Comparison of ENCODE assay signal across 8 cellular contexts in the genomic region with DNA sequence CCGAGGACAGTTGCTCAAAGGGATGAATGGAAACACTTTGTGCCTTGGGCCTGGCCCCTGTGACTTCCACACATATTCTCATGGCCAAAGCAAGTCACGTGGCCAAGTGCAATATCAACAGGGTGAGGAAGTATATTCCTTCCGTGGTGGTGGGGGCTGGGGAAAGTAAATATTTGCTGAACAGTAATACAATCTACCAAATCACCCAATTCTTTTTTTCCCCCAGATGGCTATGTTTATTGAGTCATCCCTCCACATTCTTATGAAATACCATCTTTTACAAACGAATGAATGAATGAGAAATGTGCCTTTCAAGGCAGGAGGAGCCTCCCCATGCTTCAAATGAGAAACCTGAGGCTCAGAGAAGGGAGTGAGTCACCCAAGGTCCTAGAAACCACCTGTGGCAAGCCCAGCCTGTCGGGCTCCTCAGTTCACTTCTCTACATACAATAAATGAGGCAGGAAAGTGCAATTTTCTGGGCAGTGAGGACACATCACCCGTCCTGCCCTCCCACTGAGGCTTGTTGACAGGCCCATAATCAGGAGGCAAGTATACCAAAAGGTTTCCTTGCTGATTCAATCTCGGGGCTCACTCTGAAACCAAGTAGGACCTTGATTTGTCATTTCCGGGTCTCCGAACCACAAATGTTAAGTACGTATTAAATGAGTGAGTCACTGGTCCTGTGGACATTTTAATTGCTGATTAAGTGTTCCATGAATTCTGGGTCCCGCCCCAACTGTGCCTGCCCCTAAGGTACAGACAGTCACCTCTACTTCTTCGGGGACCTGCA. TPM values are rescaled to one million over a fixed set of nuclear protein-coding genes. Genes with fewer than 3 reads are reported as not detected.
A peak's percentile ranks its signal among the peaks of the same experiment; 100 is the strongest.
DNase-seq lines count a peak whose midpoint lies in the region; ATAC-seq, FAIRE-seq and TF ChIP-seq lines count a peak whose summit lies in the region.

No MANE protein-coding gene starts in this region.

- peak overlapping the region; percentile 65 for H3K4me3 Mint-ChIP-seq in memory B cell

- no peaks in the 10 kb centered on the region for H3K27me3 Mint-ChIP-seq in memory B cell

- DNase-seq in GM04504 (ENCODE audit: low read depth) (peak; percentile 94), NCI-H146 treated with DMSO at 0.1 percent for 48 hours (lab: John Stamatoyannopoulos, UW; ENCODE audit: unreplicated experiment) (peak; percentile 83), memory B cell (ENCODE audit: low spot score in 2 of 2) (peak in 1 of 2 donors; percentile 25), middle frontal gyrus (ENCODE audit: extremely low spot score, low spot score) (no peak), GM12892 (ENCODE audit: insufficient read length) (no peak)
- DNase-seq in activated CD4-positive, CD25-positive, alpha-beta regulatory T cell treated with anti-CD3 and anti-CD28 coated beads, Interleukin-2, amount 50 U/mL, for 16 hours (ENCODE audit: low read depth, low spot score), result peak; percentile 55
- DNase-seq in central memory CD4-positive, alpha-beta T cell, result peak; percentile 81
- peak; percentile 18 to 42 for DNase-seq in stimulated activated CD8-positive, alpha-beta memory T cell treated with anti-CD3 and anti-CD28 coated beads, Interleukin-2, amount 100 ng/mL, for 1 hour (ENCODE audit: low read depth in 2 of 2)

- no peak for FAIRE-seq in GM12892 (lab: Jason Lieb, UNC)

- peak overlapping the region; percentile 89 for H3K27ac Mint-ChIP-seq in memory B cell

- ATAC-seq in memory B cell (ENCODE audit: low read depth), result peak; percentile 90

- peaks cover 15% of the 10 kb centered on the region for H3K4me1 Mint-ChIP-seq in memory B cell

- no peaks in the 10 kb centered on the region for H3K9me3 Mint-ChIP-seq in memory B cell

- no peaks in the 10 kb centered on the region for H3K36me3 Mint-ChIP-seq in memory B cell

- TF ChIP-seq POLR2A in GM12892 (IDR thresholded peaks at IDR 0.05; ENCODE audit: low read depth, low read length), result no peak

RNA-seq across cellular contexts. Expression of a gene that starts 25.3 kb away (rescaled TPM):
- polyA plus RNA-seq in GM12892 (2012; ENCODE audit: missing spikeins), result 69.1 TPM

Comparison
In these comparisons a context has a peak if more than half of its experiments do, and no peak if none do; other contexts are left out.
1. DNase-seq: peak in GM04504 (single experiment), NCI-H146 treated with DMSO at 0.1 percent for 48 hours (single experiment), activated CD4-positive, CD25-positive, alpha-beta regulatory T cell treated with anti-CD3 and anti-CD28 coated beads, Interleukin-2, amount 50 U/mL, for 16 hours (single experiment), central memory CD4-positive, alpha-beta T cell (single experiment) and stimulated activated CD8-positive, alpha-beta memory T cell treated with anti-CD3 and anti-CD28 coated beads, Interleukin-2, amount 100 ng/mL, for 1 hour (2 of 2); none in middle frontal gyrus (single experiment) and GM12892 (single experiment).